8 cellular contexts compared by ENCODE assay signal in genomic region chr11:62727833-62728721, GRCh38. TPM values are rescaled to one million over a fixed set of nuclear protein-coding genes. Genes with fewer than 3 reads are reported as not detected.
DNase-seq lines count a peak whose midpoint lies in the region; FAIRE-seq and TF ChIP-seq lines count a peak whose summit lies in the region.

TTC9C (plus strand) TSS chr11:62728486; CDS start chr11:62728849, 363 bp downstream.

- peak within 1 kb of the TSS; percentile 90 for H2AFZ ChIP-seq in neuronal stem cell (ENCODE audit: low read length)

- peak within 1 kb of the TSS; percentile 92 to 96 for H3K4me3 ChIP-seq in neuronal stem cell (ENCODE audit: low read length in 2 of 2)

- no peak within 1 kb of the TSS for H2BK120ac ChIP-seq in neuronal stem cell (ENCODE audit: low read depth, low read length)

- peak within 1 kb of the TSS; percentile 99 for H3K4me2 ChIP-seq in neuronal stem cell (ENCODE audit: insufficient read depth, low read length, poor library complexity, severe bottlenecking)

- WGBS in neuronal stem cell (ENCODE audit: extremely low coverage in 2 of 2, insufficient read length in 2 of 2, insufficient replicate concordance in 1 of 2), 2 donors, result no CpG with 5 or more reads among the region's 40 CpGs

- H2BK5ac ChIP-seq in neuronal stem cell (ENCODE audit: low read length), result peak within 1 kb of the TSS; percentile 89

- peak within 1 kb of the TSS; percentile 100 for H3K9ac ChIP-seq in neuronal stem cell (ENCODE audit: low read depth, low read length, poor library complexity)

- POLR2A ChIA-PET in HEK293T (lab: Yijun Ruan, JAX), result interaction anchor here (0.6 to 7.7 kb wide), 39 partner anchors 12 to 229 kb away, joined by 3 to 97 read pairs (median 6); partner anchors contain the start of genes BSCL2, C11orf98, CSKMT and EEF1G

- DNase-seq in GF-D8 (lab: John Stamatoyannopoulos, UW) (peak; percentile 94), HEK293T (ENCODE audit: extremely low spot score) (peak; percentile 78), MV-4-11 (lab: John Stamatoyannopoulos, UW) (peak; percentile 98), SK-MEL-5 (ENCODE audit: low read depth, low spot score) (peak; percentile 98), frontal cortex (ENCODE audit: low spot score in 2 of 2) (peak; percentile 83 to 84), neuronal stem cell (ENCODE audit: low spot score) (peak; percentile 98)
- DNase-seq in activated naive CD4-positive, alpha-beta T cell treated with Interleukin-2 at 50 U/mL for 16 hours, result peak; percentile 85

- peak within 1 kb of the TSS; percentile 100 for H3K14ac ChIP-seq in neuronal stem cell (ENCODE audit: low read length)

- peak within 1 kb of the TSS; percentile 100 for H3K18ac ChIP-seq in neuronal stem cell (ENCODE audit: low read length)

- peak within 1 kb of the TSS; percentile 97 for H2BK12ac ChIP-seq in neuronal stem cell (ENCODE audit: low read length)

- H3K27ac ChIP-seq in neuronal stem cell (replicated peaks; ENCODE audit: low read length), result peak within 1 kb of the TSS; percentile 100

- H3K4me1 ChIP-seq in neuronal stem cell (ENCODE audit: control insufficient read depth in 2 of 2, insufficient read depth in 1 of 2, low read depth in 1 of 2, low read length in 2 of 2), result peaks cover 0 to 18% of the 10 kb centered on the region in 2 donors

- no peak for TF ChIP-seq CTCF in subcutaneous adipose tissue (IDR thresholded peaks at IDR 0.05; ENCODE audit: low read depth)

- no peaks in the 10 kb centered on the region for H3K9me3 ChIP-seq in neuronal stem cell (replicated peaks in 1 of 2; ENCODE audit: control insufficient read depth in 2 of 2, insufficient read depth in 1 of 2, low read depth in 1 of 2, low read length in 2 of 2)

- CTCF ChIA-PET in HEK293T (lab: Yijun Ruan, JAX), result interaction anchor here (0.6 to 1.5 kb wide), 3 partner anchors 42 to 59 kb away, joined by 3 to 6 read pairs (median 6); partner anchors contain the start of gene TMEM179B

- H2AK5ac ChIP-seq in neuronal stem cell (ENCODE audit: low read depth, low read length), result peak within 1 kb of the TSS; percentile 85

- peaks cover 14 to 51% of the 10 kb centered on the region in 2 donors for H3K36me3 ChIP-seq in neuronal stem cell (replicated peaks in 1 of 2; ENCODE audit: control insufficient read depth in 2 of 2, insufficient read depth in 2 of 2, low read length in 2 of 2)

- no peaks in the 10 kb centered on the region for H3K27me3 ChIP-seq in neuronal stem cell (ENCODE audit: control insufficient read depth in 3 of 3, insufficient read depth in 3 of 3, low read depth in 1 of 3, low read length in 3 of 3)

- H4K8ac ChIP-seq in neuronal stem cell (ENCODE audit: low read depth, low read length), result no peak within 1 kb of the TSS

- FAIRE-seq in frontal cortex (lab: Jason Lieb, UNC), result peak; percentile 33

- peaks cover 4% of the 10 kb centered on the region for H3K79me1 ChIP-seq in neuronal stem cell (ENCODE audit: low read depth, low read length)

- in situ Hi-C loops in SK-MEL-5 (cut with HindIII; ENCODE audit: low pct_unique_long_range_greater_than_20kb, low sequenced_read_pairs), result no loop called here

- H3K23ac ChIP-seq in neuronal stem cell (ENCODE audit: low read depth, low read length, poor library complexity), result peak within 1 kb of the TSS; percentile 97

- no peak within 1 kb of the TSS for H3K4ac ChIP-seq in neuronal stem cell (ENCODE audit: low read length)

- H2BK15ac ChIP-seq in neuronal stem cell (ENCODE audit: low read length), result no peak within 1 kb of the TSS

- no peak within 1 kb of the TSS for H4K91ac ChIP-seq in neuronal stem cell (ENCODE audit: low read depth, low read length, poor library complexity)

TF ChIP-seq in HEK293T, 16 proteins besides CTCF, POLR2A, EP300 and RAD21:
- no peak for TF ChIP-seq SP1 (IDR thresholded peaks at IDR 0.05)
- TF ChIP-seq ZNF384 (IDR thresholded peaks at IDR 0.05), result peak; percentile 99
- TF ChIP-seq FOXM1 (IDR thresholded peaks at IDR 0.05; ENCODE audit: borderline replicate concordance), result peak; percentile 18; the same call in 1 of the 2 replicates
- peak; percentile 58; the same call in 1 of the 2 replicates for TF ChIP-seq ELF4 (IDR thresholded peaks at IDR 0.05)
- no peak for TF ChIP-seq SUZ12 (IDR thresholded peaks at IDR 0.05)

RNA-seq across cellular contexts. Expression of gene TTC9C, which starts in this region (rescaled TPM):
- total RNA-seq in SK-MEL-5 (2014; rRNA removed; shearing (Covaris generic)), result 25.0 and 25.4 TPM in 2 replicates
- 22.4 and 32.2 TPM in 2 replicates for polyA plus RNA-seq in SK-MEL-5 (2015; cell fraction: cytosol; rRNA removed)
- polyA plus RNA-seq in SK-MEL-5 (2015; cell fraction: nucleus; rRNA removed), result 21.8 and 30.2 TPM in 2 replicates
- total RNA-seq in frontal cortex (26.9 TPM), subcutaneous adipose tissue (10 to 100 TPM; 17.5 to 57.4 (median 20.3) TPM)
- polyA plus RNA-seq in neuronal stem cell (2013, experiment 1 of 2), result 69.5 TPM
- polyA plus RNA-seq in neuronal stem cell (2013, experiment 2 of 2), result 75.5 TPM

Comparison
In these comparisons a context has a peak if more than half of its experiments do, and no peak if none do; other contexts are left out.
1. Peak in every context shown above with its lines: DNase-seq, H3K4me3 ChIP-seq and H3K27ac ChIP-seq.